Comparison of ENCODE assay signal across 13 cellular contexts in genomic region chr12:63353559-63353958, GRCh38.
DNase-seq lines count a peak whose midpoint lies in the region; TF ChIP-seq lines count a peak whose summit lies in the region.
"Had no signal": no experiment of that assay in that cellular context is flagged by ENCODE, and none has a peak within 500 bp of the region (broad histone marks: within the 10 kb centered on the region; RNA-seq: fewer than 3 reads in every experiment).

No MANE protein-coding gene starts in this region.

- H4K20me1 ChIP-seq in GM23248 (ENCODE audit: insufficient read depth): no peaks in the 10 kb centered on the region

- H3F3A ChIP-seq in GM23248 (ENCODE audit: insufficient read depth): no peaks in the 10 kb centered on the region

- in situ Hi-C loops in GM23248 (cut with MboI): no loop called here
- in situ Hi-C loops in GM13976 (cut with MboI; ENCODE audit: low sequenced_read_pairs, unreplicated experiment): no loop called here

- H2AFZ ChIP-seq in GM23248: no peak overlapping the region

- H3K27ac ChIP-seq in GM23248: no peak overlapping the region
- H3K27ac ChIP-seq: spleen, thoracic aorta had no signal

- H3K4me2 ChIP-seq in GM23248 (ENCODE audit: unreplicated experiment): no peak overlapping the region

- H3K27me3 ChIP-seq in GM23248 (replicated peaks; ENCODE audit: insufficient read depth): no peaks in the 10 kb centered on the region
- H3K27me3 ChIP-seq: spleen had no signal

- DNase-seq in GM23248 (peak; percentile 9), NCI-H146 treated with DMSO at 0.1 percent for 48 hours (lab: John Stamatoyannopoulos, UW; ENCODE audit: unreplicated experiment) (peak; percentile 24), dermis blood vessel endothelial cell (peak; percentile 79), renal cortical epithelial cell (ENCODE audit: low read depth) (peak; percentile 49), GM13976 (ENCODE audit: low spot score) (no peak), SHP77 treated with DMSO at 0.1 percent for 48 hours (lab: John Stamatoyannopoulos, UW) (no peak), HuH-7.5 (ENCODE audit: low spot score) (no peak)
- DNase-seq: activated CD4-positive, alpha-beta memory T cell treated with anti-CD3 and anti-CD28 coated beads, Interleukin-2, amount 10 ng/mL, durations not matched to agents 7 days and 5 days; activated naive CD4-positive, alpha-beta T cell; kidney glomerular epithelial cell; NCI-H1694 treated with DMSO at 0.1 percent for 48 hours; spleen had no signal

- no peak overlapping the region for H3K9ac ChIP-seq in GM23248

- no peak for TF ChIP-seq CTCF in GM13976 (IDR thresholded peaks at IDR 0.05; ENCODE audit: borderline replicate concordance, control extremely low read depth, extremely low read depth, insufficient read depth, missing control alignments)

- no peaks in the 10 kb centered on the region for H3K36me3 ChIP-seq in GM23248 (ENCODE audit: low read depth)
- H3K36me3 ChIP-seq: spleen, thoracic aorta had no signal

- 26 to 50% methylated on average over 1 of the region's 1 CpG for WGBS in GM23248 (ENCODE audit: low coverage in 1 of 2, low lambda C conversion rate in 2 of 2, missing lambda C conversion rate in 2 of 2), 2 experiments

- H3K4me1 ChIP-seq in GM23248 (ENCODE audit: insufficient read depth): no peaks in the 10 kb centered on the region
- H3K4me1 ChIP-seq: spleen had no signal

- no peaks in the 10 kb centered on the region for H3K79me2 ChIP-seq in GM23248 (ENCODE audit: insufficient read depth)

- no peaks in the 10 kb centered on the region for H3K9me3 ChIP-seq in GM23248 (ENCODE audit: low read depth)
- H3K9me3 ChIP-seq: spleen, thoracic aorta had no signal

- H3K4me3 ChIP-seq in GM23248: no peak overlapping the region
- H3K4me3 ChIP-seq: spleen, thoracic aorta had no signal

- H3K9me2 ChIP-seq in GM23248 (ENCODE audit: insufficient read depth): no peaks in the 10 kb centered on the region

Comparison
In these comparisons a context has a peak if more than half of its experiments do, and no peak if none do; other contexts are left out.
1. DNase-seq: peak in GM23248 (single experiment), NCI-H146 treated with DMSO at 0.1 percent for 48 hours (single experiment), dermis blood vessel endothelial cell (single experiment) and renal cortical epithelial cell (single experiment); none in GM13976 (single experiment), SHP77 treated with DMSO at 0.1 percent for 48 hours (single experiment) and HuH-7.5 (single experiment).